In genomic region chr17:74776990-74777389, GRCh38 we compare ENCODE assay signal across 8 cellular contexts. TPM values are rescaled to one million over a fixed set of nuclear protein-coding genes. Genes with fewer than 3 reads are reported as not detected.
A peak's percentile ranks its signal among the peaks of the same experiment; 100 is the strongest.
DNase-seq lines count a peak whose midpoint lies in the region; ATAC-seq and TF ChIP-seq lines count a peak whose summit lies in the region.

No MANE protein-coding gene starts in this region.

- peak overlapping the region; percentile 74 for H2AFZ ChIP-seq in PC-9
- no peak overlapping the region for H2AFZ ChIP-seq in trophoblast cell (ENCODE audit: insufficient read depth, low read length, poor library complexity)

- H3K4me3 ChIP-seq in DOHH2 (ENCODE audit: low read length), result peak overlapping the region; percentile 89
- H3K4me3 ChIP-seq in PC-9, result peak overlapping the region; percentile 58
- H3K4me3 ChIP-seq in esophagus muscularis mucosa, result peak overlapping the region; percentile 71 to 97 (median 80)
- H3K4me3 ChIP-seq in trophoblast cell (ENCODE audit: low read depth, low read length), result peak overlapping the region; percentile 77
- peak overlapping the region in 2 of 4 donors; percentile 68 to 78 for H3K4me3 ChIP-seq in adrenal gland

- DNase-seq in PC-9, result no peak
- no peak for DNase-seq in esophagus muscularis mucosa (ENCODE audit: extremely low spot score)
- no peak for DNase-seq in trophoblast cell
- DNase-seq in adrenal gland, result no peak
- no peak for DNase-seq in GM10266 (ENCODE audit: extremely low spot score)

- no peak overlapping the region for H4K91ac ChIP-seq in trophoblast cell (ENCODE audit: low read depth, low read length)

- no peak overlapping the region for H4K12ac ChIP-seq in trophoblast cell (ENCODE audit: low read depth, low read length)

- H2BK12ac ChIP-seq in trophoblast cell (ENCODE audit: low read length), result no peak overlapping the region

- no peak for TF ChIP-seq EP300 in esophagus muscularis mucosa (IDR thresholded peaks at IDR 0.05)

- H3K79me2 ChIP-seq in DOHH2 (ENCODE audit: control insufficient read depth, low read length) (peaks cover 20% of the 10 kb centered on the region), PC-9 (ENCODE audit: low read depth) (peaks cover 24% of the 10 kb centered on the region), trophoblast cell (ENCODE audit: control insufficient read depth, insufficient read depth, low read length, poor library complexity) (peaks cover 7% of the 10 kb centered on the region)

- ATAC-seq in GM19452 (IDR thresholded peaks at IDR 0.05; ENCODE audit: unreplicated experiment), result no peak
- no peak for ATAC-seq in GM19455 (IDR thresholded peaks at IDR 0.05; ENCODE audit: unreplicated experiment)

- no peak for TF ChIP-seq POLR2A in esophagus muscularis mucosa (IDR thresholded peaks at IDR 0.05; ENCODE audit: low read depth)
- no peak for TF ChIP-seq POLR2A in adrenal gland (IDR thresholded peaks at IDR 0.05)

- H3K27ac ChIP-seq in DOHH2 (ENCODE audit: low read depth, low read length) (no peak overlapping the region), PC-9 (no peak overlapping the region), esophagus muscularis mucosa (replicated peaks in 1 of 4) (peak overlapping the region in 3 of 4 donors; percentile 71 to 83 (median 78)), trophoblast cell (ENCODE audit: low read depth, low read length) (no peak overlapping the region), adrenal gland (no peak overlapping the region)

- H3K4ac ChIP-seq in trophoblast cell (ENCODE audit: low read depth, low read length), result peak overlapping the region; percentile 73

- no peaks in the 10 kb centered on the region for H3K9me2 ChIP-seq in DOHH2 (replicated peaks; ENCODE audit: control insufficient read depth, low read length)
- no peaks in the 10 kb centered on the region for H3K9me2 ChIP-seq in PC-9 (ENCODE audit: insufficient read depth)

- H2AK5ac ChIP-seq in trophoblast cell (ENCODE audit: low read length), result no peak overlapping the region

- peak overlapping the region; percentile 68 for H3K9ac ChIP-seq in trophoblast cell (ENCODE audit: low read length)

- H3K36me3 ChIP-seq in DOHH2 (ENCODE audit: control insufficient read depth, low read length), result peaks cover 25% of the 10 kb centered on the region
- 0 out of 2 replicates have a peak, but pooled peaks cover 5% of the 10 kb centered on the region for H3K36me3 ChIP-seq in PC-9 (ENCODE audit: low read depth)
- H3K36me3 ChIP-seq in esophagus muscularis mucosa, result peaks cover 17 to 46% (median 31%) of the 10 kb centered on the region in 4 donors
- peaks cover 22 to 25% of the 10 kb centered on the region in 2 experiments for H3K36me3 ChIP-seq in trophoblast cell (ENCODE audit: control insufficient read depth in 1 of 2, insufficient read depth in 2 of 2, low read length in 2 of 2)
- peaks cover 0 to 16% of the 10 kb centered on the region in 2 donors for H3K36me3 ChIP-seq in adrenal gland (replicated peaks in 1 of 2)

- no peak overlapping the region for H2BK120ac ChIP-seq in trophoblast cell (ENCODE audit: insufficient read depth, low read length, poor library complexity)

- H3F3A ChIP-seq in DOHH2 (ENCODE audit: control insufficient read depth, insufficient read depth) (peaks cover 14% of the 10 kb centered on the region), PC-9 (ENCODE audit: insufficient read depth, low read depth) (0 out of 2 replicates have a peak, but pooled peaks cover 3% of the 10 kb centered on the region)

- no peak overlapping the region for H2BK5ac ChIP-seq in trophoblast cell (ENCODE audit: low read depth, low read length, poor library complexity)

- peaks cover 39% of the 10 kb centered on the region for H3K4me1 ChIP-seq in DOHH2 (ENCODE audit: control insufficient read depth, low read length)
- H3K4me1 ChIP-seq in PC-9 (replicated peaks; ENCODE audit: insufficient read depth), result peaks cover 16% of the 10 kb centered on the region
- peaks cover 17 to 54% (median 31%) of the 10 kb centered on the region in 4 donors for H3K4me1 ChIP-seq in esophagus muscularis mucosa
- peaks cover 19 to 21% of the 10 kb centered on the region in 2 experiments for H3K4me1 ChIP-seq in trophoblast cell (ENCODE audit: control insufficient read depth in 1 of 2, insufficient read depth in 2 of 2, low read length in 2 of 2)
- peaks cover 31 to 42% of the 10 kb centered on the region in 2 donors for H3K4me1 ChIP-seq in adrenal gland (replicated peaks in 1 of 2)

- CTCF ChIA-PET in PC-9 (lab: Charles Lee), result interaction anchor here (0.6 to 1.7 kb wide), 7 partner anchors 12 to 398 kb away, joined by 3 to 8 read pairs (median 4); no protein-coding TSS in a partner anchor

- H3K18ac ChIP-seq in trophoblast cell (ENCODE audit: low read length), result no peak overlapping the region

- H3K4me2 ChIP-seq in DOHH2 (ENCODE audit: low read length), result peak overlapping the region; percentile 84
- H3K4me2 ChIP-seq in PC-9, result peak overlapping the region; percentile 98
- peak overlapping the region; percentile 75 for H3K4me2 ChIP-seq in trophoblast cell (ENCODE audit: low read length)

- H3K9me3 ChIP-seq in DOHH2 (ENCODE audit: control insufficient read depth, insufficient read depth, low read length), result no peaks in the 10 kb centered on the region
- H3K9me3 ChIP-seq in PC-9 (ENCODE audit: insufficient read depth, low read depth), result no peaks in the 10 kb centered on the region
- no peaks in the 10 kb centered on the region for H3K9me3 ChIP-seq in esophagus muscularis mucosa
- H3K9me3 ChIP-seq in trophoblast cell (ENCODE audit: insufficient read depth, low read depth, low read length), result no peaks in the 10 kb centered on the region
- no peaks in the 10 kb centered on the region for H3K9me3 ChIP-seq in adrenal gland (replicated peaks in 1 of 3)

- H3K79me1 ChIP-seq in trophoblast cell (ENCODE audit: low read length), result peaks cover 8% of the 10 kb centered on the region

- H3K27me3 ChIP-seq in DOHH2 (ENCODE audit: control insufficient read depth, low read length), result no peaks in the 10 kb centered on the region
- no peaks in the 10 kb centered on the region for H3K27me3 ChIP-seq in PC-9 (ENCODE audit: insufficient read depth, low read depth)
- H3K27me3 ChIP-seq in esophagus muscularis mucosa, result no peaks in the 10 kb centered on the region
- H3K27me3 ChIP-seq in trophoblast cell (ENCODE audit: insufficient read depth, low read length), result no peaks in the 10 kb centered on the region
- no peaks in the 10 kb centered on the region for H3K27me3 ChIP-seq in adrenal gland

- H4K8ac ChIP-seq in trophoblast cell (ENCODE audit: low read depth, low read length), result peak overlapping the region; percentile 31

- TF ChIP-seq CTCF in DOHH2 (IDR thresholded peaks at IDR 0.05; ENCODE audit: low read depth, low read length, poor library complexity, severe bottlenecking) (no peak), PC-9 (conservative IDR thresholded peaks at IDR 0.05) (no peak), esophagus muscularis mucosa (IDR thresholded peaks at IDR 0.05) (no peak), adrenal gland (IDR thresholded peaks at IDR 0.05) (no peak), GM10266 (IDR thresholded peaks at IDR 0.05; ENCODE audit: control insufficient read depth, insufficient read depth, low read depth, missing control alignments) (no peak)

- peaks cover 17% of the 10 kb centered on the region; the same call in 1 of the 2 replicates for H4K20me1 ChIP-seq in DOHH2 (ENCODE audit: control insufficient read depth, insufficient read depth, low read depth, low read length)
- peaks cover 5% of the 10 kb centered on the region; the same call in 1 of the 2 replicates for H4K20me1 ChIP-seq in PC-9 (ENCODE audit: insufficient read depth)

- POLR2A ChIA-PET in PC-9 (lab: Charles Lee; ENCODE audit: unreplicated experiment), result interaction anchor here (1.0 kb wide), 1 partner anchor 96 kb away, joined by 3 read pairs; no protein-coding TSS in a partner anchor

- WGBS in esophagus muscularis mucosa, result 45% methylated on average over 8 of the region's 10 CpGs
- no CpG with 5 or more reads among the region's 10 CpGs for WGBS in trophoblast cell (ENCODE audit: extremely low coverage, insufficient coverage, insufficient read length)
- 37 to 57% (median 39%) methylated on average over 6 to 10 of the region's 10 CpGs for WGBS in adrenal gland, 4 donors

- H3K23ac ChIP-seq in trophoblast cell (ENCODE audit: low read length), result no peak overlapping the region

- intact Hi-C loops in PC-9 (cut with micrococcal nuclease; ENCODE audit: unreplicated experiment), result loop anchor here (10.0 kb wide), 1 partner anchor 178 kb away; no protein-coding TSS in a partner anchor
- intact Hi-C loops in esophagus muscularis mucosa (cut with DNase I), result loop anchor here (2.0 kb wide), 1 partner anchor 28 kb away; the partner anchor contains the start of gene NHERF1
- intact Hi-C loops in adrenal gland (cut with DNase I), result no loop called here

- no peak overlapping the region for H3K14ac ChIP-seq in trophoblast cell (ENCODE audit: low read length)

- BruUV-seq in PC-9 (replicated peaks; lab: Mats Ljungman, UMichigan), result no TSS peak

RNA-seq across cellular contexts. Expression of gene NAT9, which starts 0.8 kb away (rescaled TPM):
- total RNA-seq in PC-9 (2021) (31.5 and 37.6 TPM in 2 replicates), esophagus muscularis mucosa (10 to 100 TPM; 10.4 to 22.4 (median 17.7) TPM), adrenal gland (100 to 1,000 TPM in 1 of 8 donors, 10 to 100 TPM in 7; 23.1 to 149 (median 62.4) TPM)
- polyA plus RNA-seq in trophoblast cell (2013), result 19.2 and 20.1 TPM in 2 replicates
- polyA plus RNA-seq in adrenal gland, result 100 to 1,000 TPM in 2 of 3 donors, 10 to 100 TPM in 1; 91.6 to 112 (median 104) TPM

RNA-seq across cellular contexts. Expression of gene NHERF1, which starts 28.6 kb away (rescaled TPM):
- total RNA-seq in PC-9 (2021), result 83.6 and 105 TPM in 2 replicates
- 10 to 100 TPM in 2 of 4 donors, 1 to 10 TPM in 2; 8.9 to 12.1 (median 11.0) TPM for total RNA-seq in esophagus muscularis mucosa
- 146 and 153 TPM in 2 replicates for polyA plus RNA-seq in trophoblast cell (2013)
- 100 to 1,000 TPM; 146 to 277 (median 226) TPM for total RNA-seq in adrenal gland
- polyA plus RNA-seq in adrenal gland, result 100 to 1,000 TPM in 1 of 3 donors, 10 to 100 TPM in 2; 45.9 to 277 (median 57.8) TPM

RNA-seq across cellular contexts. Expression of gene RAB37, which starts 39.9 kb away (rescaled TPM):
- total RNA-seq in PC-9 (2021) (not detected in 2 replicates), esophagus muscularis mucosa (1 to 10 TPM; 1.4 to 3.3 (median 2.5) TPM), adrenal gland (1 to 10 TPM; 2.1 to 6.6 (median 3.6) TPM)
- polyA plus RNA-seq in trophoblast cell (2013), result 0.62 and 1.0 TPM in 2 replicates
- polyA plus RNA-seq in adrenal gland, result 1 to 10 TPM in 2 of 3 donors, under 1 TPM in 1; 0.57 to 2.3 (median 2.0) TPM

Comparison
In these comparisons a context has a peak if more than half of its experiments do, and no peak if none do; other contexts are left out.
1. H3K27ac ChIP-seq: peak in esophagus muscularis mucosa (3 of 4); none in DOHH2 (single experiment), PC-9 (single experiment), trophoblast cell (single experiment) and adrenal gland (0 of 5).
2. intact Hi-C loops: an anchor here in PC-9 (10.0 kb wide) and esophagus muscularis mucosa (2.0 kb wide); none called in adrenal gland.
3. Peak in every context shown above with its lines, with median percentiles within 50 percentile points of each other: H3K4me2 ChIP-seq.